20 cellular contexts compared by ENCODE assay signal in the genomic region with DNA sequence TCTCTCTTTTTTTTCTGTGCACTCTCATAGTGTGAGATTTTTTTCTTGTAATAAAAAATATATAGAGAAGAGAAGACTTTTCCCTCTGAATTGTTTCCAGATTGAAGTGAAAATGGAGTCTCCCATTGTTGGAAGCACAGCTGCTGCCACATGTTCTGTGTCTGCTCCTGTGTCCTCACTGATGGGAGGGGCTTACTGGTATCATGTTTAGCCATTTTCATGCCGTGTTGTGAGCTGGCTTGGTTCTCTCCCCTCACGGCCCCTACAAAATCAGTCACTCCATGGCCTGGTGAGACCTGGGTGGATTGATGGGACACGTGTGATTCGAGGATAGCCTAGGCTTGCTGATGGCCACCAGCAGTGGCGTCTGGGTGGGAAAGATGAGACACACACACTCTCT.
DNase-seq lines count a peak whose midpoint lies in the region; ATAC-seq and TF ChIP-seq lines count a peak whose summit lies in the region.
"Had no signal": no experiment of that assay in that cellular context is flagged by ENCODE, and none has a peak within 500 bp of the region (broad histone marks: within the 10 kb centered on the region; RNA-seq: fewer than 3 reads in every experiment).

No MANE protein-coding gene starts in this region.

- H3K27ac ChIP-seq in right cardiac atrium (ENCODE audit: low read length), result no peak overlapping the region
- no peak overlapping the region for H3K27ac ChIP-seq in left ventricle myocardium inferior (replicated peaks)
- peak overlapping the region; percentile 88 for H3K27ac ChIP-seq in MM.1S (ENCODE audit: low read length)

- ATAC-seq in right cardiac atrium (no peak), HG02884 (IDR thresholded peaks at IDR 0.05; ENCODE audit: unreplicated experiment) (no peak), GM21381 (IDR thresholded peaks at IDR 0.05; ENCODE audit: unreplicated experiment) (no peak)
- ATAC-seq: CD8-positive, alpha-beta T cell had no signal

- H3K27me3 ChIP-seq in right cardiac atrium (ENCODE audit: control insufficient read depth, insufficient read depth) (no peaks in the 10 kb centered on the region), left ventricle myocardium inferior (ENCODE audit: low read depth) (no peaks in the 10 kb centered on the region), MM.1S (replicated peaks; ENCODE audit: insufficient read depth, low read length) (no peaks in the 10 kb centered on the region)

- H3K9ac ChIP-seq in MM.1S (ENCODE audit: low read length), result peak overlapping the region; percentile 65

- H3F3A ChIP-seq in MM.1S (ENCODE audit: insufficient read depth, low read length), result peaks cover 3% of the 10 kb centered on the region; the same call in 1 of the 2 replicates

- DNase-seq in right cardiac atrium, result peak in 2 of 3 donors; percentile 24 to 30
- no peak for DNase-seq in left ventricle myocardium inferior
- DNase-seq in MM.1S, result peak; percentile 36
- DNase-seq in glutamatergic neuron, result peak; percentile 22
- no peak for DNase-seq in DMS53 treated with DMSO at 0.1 percent for 48 hours (lab: John Stamatoyannopoulos, UW; ENCODE audit: unreplicated experiment)
- DNase-seq in retina, result no peak
- DNase-seq: AML-193; C1 segment of cervical spinal cord; CD8-positive, alpha-beta T cell; Kasumi-1; NCI-H1048; NCI-H1436; NCI-H1930; NCI-H2171; NCI-H345; NCI-H524; Right ventricle myocardium superior had no signal

- H2AFZ ChIP-seq in MM.1S (ENCODE audit: low read length), result peak overlapping the region; percentile 88

- H3K4me3 Mint-ChIP-seq in glutamatergic neuron (ENCODE audit: unreplicated experiment), result no peak overlapping the region
- H3K4me3 Mint-ChIP-seq: CD8-positive, alpha-beta T cell; T-helper 1 cell treated with Interleukin-12 subunit alpha and Interleukin-12 subunit beta and Interleukin-4 antibody, amounts not matched to agents 30 μg/mL and 1 μg/mL, for 36 hours had no signal

- peak overlapping the region; percentile 72 for H3K4me2 ChIP-seq in MM.1S (ENCODE audit: low read depth, low read length)

- H3K9me2 ChIP-seq in MM.1S (replicated peaks; ENCODE audit: insufficient read depth, low read length), result no peaks in the 10 kb centered on the region

- H3K27me3 Mint-ChIP-seq in glutamatergic neuron (ENCODE audit: unreplicated experiment), result no peaks in the 10 kb centered on the region

- H3K4me1 ChIP-seq in right cardiac atrium (ENCODE audit: control insufficient read depth, insufficient read depth, low read length), result no peaks in the 10 kb centered on the region
- peaks cover 4% of the 10 kb centered on the region for H3K4me1 ChIP-seq in left ventricle myocardium inferior
- 0 out of 2 replicates have a peak, but pooled peaks cover 5% of the 10 kb centered on the region for H3K4me1 ChIP-seq in MM.1S (ENCODE audit: low read length)

- H3K4me1 Mint-ChIP-seq in glutamatergic neuron (ENCODE audit: low read depth, unreplicated experiment), result peaks cover 4% of the 10 kb centered on the region

- 67% methylated on average over 5 of the region's 5 CpGs for WGBS in right cardiac atrium

- no peaks in the 10 kb centered on the region for H3K36me3 Mint-ChIP-seq in glutamatergic neuron (ENCODE audit: unreplicated experiment)
- H3K36me3 Mint-ChIP-seq: CD8-positive, alpha-beta T cell had no signal

- H3K27ac Mint-ChIP-seq in glutamatergic neuron (ENCODE audit: unreplicated experiment), result no peak overlapping the region
- H3K27ac Mint-ChIP-seq: CD8-positive, alpha-beta T cell; T-helper 1 cell treated with Interleukin-12 subunit alpha and Interleukin-12 subunit beta and Interleukin-4 antibody, amounts not matched to agents 30 μg/mL and 1 μg/mL, for 36 hours had no signal

- no peaks in the 10 kb centered on the region for H3K79me2 ChIP-seq in MM.1S (ENCODE audit: low read length)

- H3K36me3 ChIP-seq in left ventricle myocardium inferior (no peaks in the 10 kb centered on the region), MM.1S (replicated peaks; ENCODE audit: insufficient read depth, low read length) (no peaks in the 10 kb centered on the region)

- H3K9me3 ChIP-seq in right cardiac atrium (ENCODE audit: control insufficient read depth, low read length) (no peaks in the 10 kb centered on the region), left ventricle myocardium inferior (replicated peaks) (no peaks in the 10 kb centered on the region), MM.1S (replicated peaks; ENCODE audit: insufficient read depth, low read length) (no peaks in the 10 kb centered on the region)

- no peaks in the 10 kb centered on the region for H3K9me3 Mint-ChIP-seq in glutamatergic neuron (ENCODE audit: unreplicated experiment)
- H3K9me3 Mint-ChIP-seq: CD8-positive, alpha-beta T cell; T-helper 1 cell treated with Interleukin-12 subunit alpha and Interleukin-12 subunit beta and Interleukin-4 antibody, amounts not matched to agents 30 μg/mL and 1 μg/mL, for 36 hours had no signal

- no peaks in the 10 kb centered on the region for H4K20me1 ChIP-seq in MM.1S (ENCODE audit: insufficient read depth, low read length)

- no peak overlapping the region for H3K4me3 ChIP-seq in right cardiac atrium (ENCODE audit: low read length)
- no peak overlapping the region for H3K4me3 ChIP-seq in left ventricle myocardium inferior
- H3K4me3 ChIP-seq in MM.1S (ENCODE audit: low read length), result peak overlapping the region; percentile 54

- no peak for TF ChIP-seq CTCF in left ventricle myocardium inferior (IDR thresholded peaks at IDR 0.05; ENCODE audit: borderline replicate concordance)
- no peak for TF ChIP-seq CTCF in MM.1S (IDR thresholded peaks at IDR 0.05; ENCODE audit: low read length)
- TF ChIP-seq CTCF in glutamatergic neuron (IDR thresholded peaks at IDR 0.05; ENCODE audit: partially characterized antibody, unreplicated experiment), result no peak

- intact Hi-C loops in right cardiac atrium (cut with DNase I), result loop anchor here in 2 of 4 donors (10.0 kb wide), 2 partner anchors 642 to 812 kb away; no protein-coding TSS in a partner anchor
- intact Hi-C loops in left ventricle myocardium inferior (cut with micrococcal nuclease), result loop anchor here (10.0 kb wide), 1 partner anchor 802 kb away; no protein-coding TSS in a partner anchor

Comparison
In these comparisons a context has a peak if more than half of its experiments do, and no peak if none do; other contexts are left out.
1. DNase-seq: peak in right cardiac atrium (2 of 3), MM.1S (single experiment) and glutamatergic neuron (single experiment); none in left ventricle myocardium inferior (single experiment), DMS53 treated with DMSO at 0.1 percent for 48 hours (single experiment) and retina (single experiment).